Comparison of ENCODE assay signal across 8 cellular contexts in genomic region chr1:212608956-212609700, GRCh38. TPM values are rescaled to one million over a fixed set of nuclear protein-coding genes. Genes with fewer than 3 reads are reported as not detected.
DNase-seq lines count a peak whose midpoint lies in the region; ATAC-seq and TF ChIP-seq lines count a peak whose summit lies in the region.

No MANE protein-coding gene starts in this region.

- TF ChIP-seq POLR2A in Peyer's patch (IDR thresholded peaks at IDR 0.05): no peak

- DNase-seq in ACHN (peak; percentile 51), Peyer's patch (peak; percentile 20 to 76 (median 67)), heart right ventricle (peak; percentile 48 to 60), posterior cingulate gyrus (peak in 6 of 10 donors; percentile 27 to 92 (median 61)), cerebellar cortex (ENCODE audit: low spot score) (no peak)
- DNase-seq in activated naive CD8-positive, alpha-beta T cell treated with anti-CD3 and anti-CD28 coated beads, Interleukin-2, amount 10 ng/mL, durations not matched to agents 7 days and 5 days: peak; percentile 70

- H3K9me3 ChIP-seq in Peyer's patch (no peaks in the 10 kb centered on the region), heart right ventricle (no peaks in the 10 kb centered on the region)

- H3K36me3 ChIP-seq in Peyer's patch (no peaks in the 10 kb centered on the region), heart right ventricle (no peaks in the 10 kb centered on the region)

- H3K27ac Mint-ChIP-seq in activated naive CD8-positive, alpha-beta T cell treated with anti-CD3 and anti-CD28 coated beads, Interleukin-2, amount 10 ng/mL, durations not matched to agents 7 days and 5 days: peak overlapping the region; percentile 98

- peaks cover 5% of the 10 kb centered on the region for H3K36me3 Mint-ChIP-seq in activated naive CD8-positive, alpha-beta T cell treated with anti-CD3 and anti-CD28 coated beads, Interleukin-2, amount 10 ng/mL, durations not matched to agents 7 days and 5 days

- peaks cover 34% of the 10 kb centered on the region for H3K27me3 Mint-ChIP-seq in activated naive CD8-positive, alpha-beta T cell treated with anti-CD3 and anti-CD28 coated beads, Interleukin-2, amount 10 ng/mL, durations not matched to agents 7 days and 5 days

- peak overlapping the region; percentile 63 to 88 (median 79) for H3K4me3 ChIP-seq in Peyer's patch
- peak overlapping the region; percentile 63 to 95 (median 82) for H3K4me3 ChIP-seq in heart right ventricle

- peaks cover 0 to 8% of the 10 kb centered on the region in 2 donors for H3K27me3 ChIP-seq in Peyer's patch
- H3K27me3 ChIP-seq in heart right ventricle: peaks cover 0 to 58% (median 0%) of the 10 kb centered on the region in 7 donors

- H3K4me1 ChIP-seq in Peyer's patch (peaks cover 3 to 44% (median 16%) of the 10 kb centered on the region in 4 donors), heart right ventricle (peaks cover 11 to 67% (median 43%) of the 10 kb centered on the region in 9 donors)

- ATAC-seq in GM18511 (IDR thresholded peaks at IDR 0.05; ENCODE audit: unreplicated experiment) (peak; percentile 23), HG03159 (IDR thresholded peaks at IDR 0.05; ENCODE audit: unreplicated experiment) (peak; percentile 17), heart right ventricle (peak; percentile 10 to 43 (median 24))
- peak; percentile 23 for ATAC-seq in activated naive CD8-positive, alpha-beta T cell treated with anti-CD3 and anti-CD28 coated beads, Interleukin-2, amount 10 ng/mL, durations not matched to agents 7 days and 5 days (ENCODE audit: low read depth)

- H3K4me3 Mint-ChIP-seq in activated naive CD8-positive, alpha-beta T cell treated with anti-CD3 and anti-CD28 coated beads, Interleukin-2, amount 10 ng/mL, durations not matched to agents 7 days and 5 days: peak overlapping the region; percentile 87

- H3K27ac ChIP-seq in Peyer's patch: peak overlapping the region; percentile 71 to 99 (median 97)
- peak overlapping the region; percentile 87 to 100 (median 98) for H3K27ac ChIP-seq in heart right ventricle

- TF ChIP-seq CTCF in Peyer's patch (IDR thresholded peaks at IDR 0.05): peak in 4 of 6 experiments; percentile 16 to 34 (median 26)
- peak; percentile 18 to 74 (median 62) for TF ChIP-seq CTCF in heart right ventricle (IDR thresholded peaks at IDR 0.05)

- peaks cover 38% of the 10 kb centered on the region for H3K4me1 Mint-ChIP-seq in activated naive CD8-positive, alpha-beta T cell treated with anti-CD3 and anti-CD28 coated beads, Interleukin-2, amount 10 ng/mL, durations not matched to agents 7 days and 5 days

- no peaks in the 10 kb centered on the region for H3K9me3 Mint-ChIP-seq in activated naive CD8-positive, alpha-beta T cell treated with anti-CD3 and anti-CD28 coated beads, Interleukin-2, amount 10 ng/mL, durations not matched to agents 7 days and 5 days

- in situ Hi-C loops in ACHN (cut with HindIII; ENCODE audit: low pct_ligation_motif_present, low pct_unique_long_range_greater_than_20kb, low sequenced_read_pairs): no loop called here

- WGBS in heart right ventricle, 2 donors: 0 to 1% methylated on average over 63 to 76 of the region's 76 CpGs

- intact Hi-C loops in heart right ventricle (cut with DNase I) (loop anchor here in 7 of 10 donors (1.0 to 5.0 kb wide), 8 partner anchors 47 to 132 kb away; no protein-coding TSS in a partner anchor), posterior cingulate gyrus (cut with DNase I) (loop anchor here (2.0 to 5.0 kb wide), 3 partner anchors 42 to 322 kb away; partner anchors contain the start of gene PPP2R5A)

- POLR2A ChIA-PET in activated naive CD8-positive, alpha-beta T cell treated with anti-CD3 and anti-CD28 coated beads, Interleukin-2, amount 10 ng/mL, durations not matched to agents 7 days and 5 days (lab: Charles Lee): interaction anchor here (0.6 to 2.9 kb wide), 26 partner anchors 8 to 670 kb away, joined by 3 to 67 read pairs (median 4); partner anchors contain the start of genes DTL, FLVCR1, INTS7 and NSL1

RNA-seq across cellular contexts. Expression of gene ATF3, which starts 0.6 kb away (rescaled TPM):
- 10 to 100 TPM in 3 of 4 donors, 1 to 10 TPM in 1; 10.0 to 38.0 (median 17.2) TPM for total RNA-seq in Peyer's patch
- total RNA-seq in activated naive CD8-positive, alpha-beta T cell treated with anti-CD3 and anti-CD28 coated beads, Interleukin-2, amount 10 ng/mL, durations not matched to agents 7 days and 5 days: 10 to 100 TPM; 13.1 to 13.8 TPM
- total RNA-seq in heart right ventricle: 100 to 1,000 TPM in 1 of 10 donors, 10 to 100 TPM in 8, 1 to 10 TPM in 1; 8.4 to 684 (median 25.9) TPM
- polyA plus RNA-seq in heart right ventricle: 10 to 100 TPM; 16.9 to 40.0 TPM
